In the genomic region with DNA sequence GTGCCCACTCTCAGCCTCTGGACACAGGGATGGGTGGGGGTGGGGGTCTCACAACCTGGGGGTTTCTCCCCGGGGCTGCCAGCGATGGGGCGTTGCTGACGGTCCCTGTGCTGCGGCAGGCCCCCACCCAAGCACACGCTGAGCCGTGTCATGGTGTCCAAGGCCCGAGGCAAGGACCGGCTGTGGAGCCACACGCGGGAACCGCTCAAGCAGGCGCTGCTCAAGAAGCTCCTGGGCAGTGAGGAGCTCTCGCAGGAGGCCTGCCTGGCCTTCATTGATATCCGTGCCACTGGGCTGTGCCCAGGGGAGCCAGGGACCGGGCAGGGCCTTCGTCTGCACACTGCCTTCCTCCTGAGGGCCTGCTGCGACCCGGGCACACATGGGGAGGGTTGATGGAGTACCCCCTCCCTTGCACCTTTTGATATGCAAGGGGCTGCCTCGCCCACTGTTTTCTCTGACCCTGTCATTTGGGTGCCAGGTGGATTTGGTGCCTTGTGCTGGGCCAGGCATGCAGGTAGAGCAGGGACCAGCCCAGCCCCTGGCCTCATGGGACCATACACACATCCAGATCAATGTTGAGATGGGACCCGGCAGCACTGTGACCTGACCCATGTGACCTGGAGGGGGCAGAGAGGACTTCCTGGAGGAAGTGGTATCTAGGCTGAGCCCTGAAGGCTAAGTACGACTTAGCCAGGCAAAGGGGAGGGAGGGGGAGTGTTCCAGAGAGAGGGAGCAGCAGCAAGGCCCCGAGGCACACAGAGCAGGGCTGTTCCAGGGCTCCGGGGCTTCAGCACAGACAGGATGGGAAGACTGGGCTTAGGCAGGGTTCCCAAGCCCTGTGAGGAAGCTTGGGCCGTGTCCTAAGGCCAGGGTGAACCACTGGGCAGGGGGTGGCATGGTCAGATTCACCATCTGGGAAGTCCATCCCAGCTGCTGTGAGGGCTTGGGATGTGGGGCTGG, we compare ENCODE assay signal across 25 cellular contexts.
DNase-seq lines count a peak whose midpoint lies in the region; ATAC-seq, FAIRE-seq and TF ChIP-seq lines count a peak whose summit lies in the region.
"Had no signal": no experiment of that assay in that cellular context is flagged by ENCODE, and none has a peak within 500 bp of the region (broad histone marks: within the 10 kb centered on the region; RNA-seq: fewer than 3 reads in every experiment).

No MANE protein-coding gene starts in this region.

- H3K36me3 ChIP-seq in kidney (ENCODE audit: control insufficient read depth in 1 of 2, insufficient read depth in 2 of 2, low read length in 2 of 2): peaks cover 0 to 2% of the 10 kb centered on the region in 2 donors
- H3K36me3 ChIP-seq in transverse colon: no peaks in the 10 kb centered on the region
- H3K36me3 ChIP-seq: HAP-1, left ventricle myocardium inferior, upper lobe of left lung had no signal

- TF ChIP-seq CTCF in NB4 (IDR thresholded peaks at IDR 0.05; ENCODE audit: low read depth, low read length): no peak
- TF ChIP-seq CTCF in kidney (IDR thresholded peaks at IDR 0.05; ENCODE audit: borderline replicate concordance, extremely low read depth, insufficient read depth): no peak
- TF ChIP-seq CTCF in transverse colon (IDR thresholded peaks at IDR 0.05): no peak

- no peak for ATAC-seq in GM19324 (IDR thresholded peaks at IDR 0.05; ENCODE audit: low FRiP score, unreplicated experiment)
- ATAC-seq: A549; GM12878; mucosa of descending colon; right cardiac atrium; SK-N-SH treated with all-trans-retinoic acid at 6 μM for 48 hours; stimulated activated memory B cell treated with anti-CD40 and anti-IgM and Interleukin-4, amounts not matched to agents 10 μg/mL and 1 μg/mL and 100 μg/mL, for 72 hours had no signal

- H3K27ac ChIP-seq in kidney (ENCODE audit: low read depth in 2 of 2, low read length in 2 of 2) (no peak overlapping the region), transverse colon (no peak overlapping the region)
- H3K27ac ChIP-seq: A549, C4-2B, left ventricle myocardium inferior, upper lobe of left lung had no signal

- no peak overlapping the region for H3K4me3 ChIP-seq in NB4 (ENCODE audit: low read depth, low read length)
- no peak overlapping the region for H3K4me3 ChIP-seq in kidney (ENCODE audit: low read length in 2 of 2)
- no peak overlapping the region for H3K4me3 ChIP-seq in transverse colon
- H3K4me3 ChIP-seq: A549, GM12878, HAP-1, left ventricle myocardium inferior, mucosa of descending colon, upper lobe of left lung had no signal

- TF ChIP-seq EP300 in transverse colon (IDR thresholded peaks at IDR 0.05; ENCODE audit: low read depth): no peak

- in situ Hi-C loops in transverse colon (cut with MboI; ENCODE audit: low pct_ligation_motif_present in 1 of 4, low pct_unique_long_range_greater_than_20kb in 1 of 4, low sequenced_read_pairs in 3 of 4): no loop called here

- intact Hi-C loops in kidney (cut with DNase I): no loop called here
- intact Hi-C loops in transverse colon (cut with DNase I; ENCODE audit: low total_unique reads): no loop called here

- peak; percentile 5 for DNase-seq in activated CD8-positive, alpha-beta memory T cell treated with anti-CD3 and anti-CD28 coated beads, Interleukin-2, amount 50 U/mL, for 4 hours
- no peak for DNase-seq in activated CD8-positive, alpha-beta memory T cell treated with anti-CD3 and anti-CD28 coated beads for 24 hours
- peak; percentile 19 for DNase-seq in NB4 (ENCODE audit: low read depth)
- DNase-seq in kidney: peak; percentile 56
- peak; percentile 5 for DNase-seq in transverse colon
- no peak for DNase-seq in mucosa of gallbladder (ENCODE audit: low spot score)
- no peak for DNase-seq in inferior parietal cortex (ENCODE audit: extremely low spot score)
- DNase-seq: activated CD4-positive, alpha-beta T cell treated with anti-CD3 and anti-CD28 coated beads, Interleukin-2, amount 10 ng/mL, durations not matched to agents 24 days and 14 days; DMS 273 treated with DMSO at 0.1 percent for 48 hours; endodermal cell; left ventricle myocardium inferior; NCI-H1092 treated with DMSO at 0.1 percent for 48 hours; NCI-H2029 treated with DMSO at 0.1 percent for 48 hours; NCI-H446 treated with DMSO at 0.1 percent for 48 hours; occipital lobe had no signal

- H3K9me3 ChIP-seq in kidney (ENCODE audit: control insufficient read depth in 1 of 2, low read length in 2 of 2): no peaks in the 10 kb centered on the region
- no peaks in the 10 kb centered on the region for H3K9me3 ChIP-seq in transverse colon
- H3K9me3 ChIP-seq: A549, HAP-1, left ventricle myocardium inferior, mucosa of descending colon, upper lobe of left lung had no signal

- FAIRE-seq in kidney (lab: Jason Lieb, UNC): no peak
- FAIRE-seq: A549, GM12878 had no signal

- WGBS in transverse colon (ENCODE audit: low coverage in 1 of 2), 2 donors: 88% methylated on average over 25 of the region's 25 CpGs; no CpG with 5 or more reads in 1 of the 2 donors

- no peaks in the 10 kb centered on the region for H3K27me3 ChIP-seq in transverse colon
- H3K27me3 ChIP-seq: upper lobe of left lung had no signal

- no peak for TF ChIP-seq POLR2A in NB4 (IDR thresholded peaks at IDR 0.05; ENCODE audit: extremely low read depth, insufficient read length)
- no peak for TF ChIP-seq POLR2A in transverse colon (IDR thresholded peaks at IDR 0.05)

- H3K4me1 ChIP-seq in kidney (ENCODE audit: control insufficient read depth in 1 of 2, insufficient read depth in 1 of 2, low read depth in 1 of 2, low read length in 2 of 2) (no peaks in the 10 kb centered on the region), transverse colon (no peaks in the 10 kb centered on the region)
- H3K4me1 ChIP-seq: A549, HAP-1, left ventricle myocardium inferior, upper lobe of left lung had no signal

- H3K9ac ChIP-seq in kidney (ENCODE audit: low read length in 2 of 2): no peak overlapping the region

Comparison
In these comparisons a context has a peak if more than half of its experiments do, and no peak if none do; other contexts are left out.
1. DNase-seq: peak in activated CD8-positive, alpha-beta memory T cell treated with anti-CD3 and anti-CD28 coated beads, Interleukin-2, amount 50 U/mL, for 4 hours (single experiment), NB4 (single experiment), kidney (single experiment) and transverse colon (single experiment); none in activated CD8-positive, alpha-beta memory T cell treated with anti-CD3 and anti-CD28 coated beads for 24 hours (single experiment), mucosa of gallbladder (single experiment) and inferior parietal cortex (single experiment).